17 cellular contexts compared by ENCODE assay signal in genomic region chr2:173001664-173002604, GRCh38.
DNase-seq lines count a peak whose midpoint lies in the region; ATAC-seq and TF ChIP-seq lines count a peak whose summit lies in the region.
"Had no signal": no experiment of that assay in that cellular context is flagged by ENCODE, and none has a peak within 500 bp of the region (broad histone marks: within the 10 kb centered on the region; RNA-seq: fewer than 3 reads in every experiment).

No MANE protein-coding gene starts in this region.

- DNase-seq in SK-N-SH (no peak), WERI-Rb-1 (peak; percentile 42), prostate gland (ENCODE audit: low spot score) (no peak), hippocampal formation (lab: John Stamatoyannopoulos, UW) (no peak), tibial artery (no peak), posterior cingulate gyrus (no peak), GM23248 (no peak)
- DNase-seq: 8988T; HCEC 1CT; NCI-H1092 treated with DMSO at 0.1 percent for 48 hours; NCI-H2081; NCI-H2171 treated with DMSO at 0.1 percent for 48 hours; NCI-H446 treated with DMSO at 0.1 percent for 48 hours; NCI-H69; NK-92 treated with Interleukin-12 subunit alpha and Interleukin-12 subunit beta, amount 100 ng/mL, for 24 hours; OCI-M1 had no signal

- TF ChIP-seq POLR2A in prostate gland (IDR thresholded peaks at IDR 0.05) = no peak

- no peaks in the 10 kb centered on the region for H3F3A ChIP-seq in SK-N-SH (replicated peaks; ENCODE audit: insufficient read depth)
- peaks cover 26% of the 10 kb centered on the region for H3F3A ChIP-seq in GM23248 (ENCODE audit: insufficient read depth)

- no peaks in the 10 kb centered on the region for H3K9me3 ChIP-seq in SK-N-SH
- no peaks in the 10 kb centered on the region for H3K9me3 ChIP-seq in WERI-Rb-1 (ENCODE audit: severe bottlenecking)
- no peaks in the 10 kb centered on the region for H3K9me3 ChIP-seq in prostate gland
- no peaks in the 10 kb centered on the region for H3K9me3 ChIP-seq in tibial artery
- H3K9me3 ChIP-seq in GM23248 (ENCODE audit: low read depth) = no peaks in the 10 kb centered on the region

- H3K9ac ChIP-seq in SK-N-SH (no peak overlapping the region), GM23248 (no peak overlapping the region)

- H3K9me2 ChIP-seq in SK-N-SH (no peaks in the 10 kb centered on the region), GM23248 (ENCODE audit: insufficient read depth) (no peaks in the 10 kb centered on the region; the same call in 1 of the 2 replicates)

- H3K4me1 ChIP-seq in SK-N-SH (ENCODE audit: control insufficient read depth in 1 of 2, insufficient read depth in 2 of 2, low read depth in 1 of 2, low read length in 1 of 2) = peaks cover 0 to 2% of the 10 kb centered on the region in 2 experiments; a peak in 2 of 4 replicates
- H3K4me1 ChIP-seq in prostate gland (replicated peaks) = no peaks in the 10 kb centered on the region
- peaks cover 0 to 11% (median 0%) of the 10 kb centered on the region in 4 donors for H3K4me1 ChIP-seq in tibial artery
- peaks cover 29% of the 10 kb centered on the region for H3K4me1 ChIP-seq in GM23248 (ENCODE audit: insufficient read depth)

- 73% methylated on average over 7 of the region's 7 CpGs for WGBS in SK-N-SH (ENCODE audit: low lambda C conversion rate)
- WGBS in prostate gland = 64% methylated on average over 7 of the region's 7 CpGs
- WGBS in GM23248 (ENCODE audit: low coverage in 1 of 2, low lambda C conversion rate in 2 of 2, missing lambda C conversion rate in 2 of 2), 2 experiments = 83 to 89% methylated on average over 7 of the region's 7 CpGs

- intact Hi-C loops in prostate gland (cut with DNase I) = no loop called here
- intact Hi-C loops in tibial artery (cut with DNase I; ENCODE audit: low total_unique reads) = no loop called here
- intact Hi-C loops in posterior cingulate gyrus (cut with DNase I) = no loop called here

- POLR2A ChIA-PET in SK-N-SH (lab: Yijun Ruan, JAX) = no interaction called here

- H2AFZ ChIP-seq in SK-N-SH (ENCODE audit: low read depth) = no peak overlapping the region
- H2AFZ ChIP-seq in GM23248 = no peak overlapping the region

- no peak overlapping the region for H3K4me2 ChIP-seq in SK-N-SH
- H3K4me2 ChIP-seq in GM23248 (ENCODE audit: unreplicated experiment) = no peak overlapping the region

- no peak for TF ChIP-seq EP300 in SK-N-SH (IDR thresholded peaks at IDR 0.05; ENCODE audit: borderline replicate concordance in 1 of 2, low read depth in 1 of 2, low read length in 1 of 2)

- in situ Hi-C loops in GM23248 (cut with MboI) = no loop called here

- ATAC-seq in SK-N-SH treated with all-trans-retinoic acid at 6 μM for 48 hours = peak; percentile 33; the same call in 2 of the 3 replicates

- H3K4me3 ChIP-seq in SK-N-SH (ENCODE audit: low read depth in 2 of 2, low read length in 1 of 2) = no peak overlapping the region
- no peak overlapping the region for H3K4me3 ChIP-seq in WERI-Rb-1 (ENCODE audit: low read depth, low read length)
- H3K4me3 ChIP-seq in prostate gland = no peak overlapping the region
- H3K4me3 ChIP-seq in tibial artery = no peak overlapping the region
- H3K4me3 ChIP-seq in GM23248 = no peak overlapping the region

- CTCF ChIA-PET in SK-N-SH (lab: Yijun Ruan, JAX) = interaction anchor here (2.4 kb wide), 1 partner anchor 25 kb away, joined by 12 read pairs; no protein-coding TSS in a partner anchor

- H3K27ac ChIP-seq in SK-N-SH (ENCODE audit: low read depth in 2 of 2, low read length in 1 of 2) (no peak overlapping the region; a peak in 1 of 4 replicates), WERI-Rb-1 (peak overlapping the region; percentile 90), prostate gland (peak overlapping the region; percentile 17 to 30), tibial artery (peak overlapping the region in 1 of 2 donors; percentile 20), GM23248 (no peak overlapping the region)

- H3K79me2 ChIP-seq in SK-N-SH (ENCODE audit: insufficient read depth) (no peaks in the 10 kb centered on the region), GM23248 (ENCODE audit: insufficient read depth) (no peaks in the 10 kb centered on the region)

- H3K36me3 ChIP-seq in SK-N-SH (replicated peaks in 1 of 2; ENCODE audit: control insufficient read depth in 1 of 2, insufficient read depth in 2 of 2, low read length in 1 of 2) (no peaks in the 10 kb centered on the region), WERI-Rb-1 (no peaks in the 10 kb centered on the region), prostate gland (no peaks in the 10 kb centered on the region), tibial artery (no peaks in the 10 kb centered on the region), GM23248 (ENCODE audit: low read depth) (no peaks in the 10 kb centered on the region)

- H3K27me3 ChIP-seq in SK-N-SH (ENCODE audit: insufficient read depth) (no peaks in the 10 kb centered on the region), WERI-Rb-1 (ENCODE audit: insufficient read depth, low read depth, severe bottlenecking) (no peaks in the 10 kb centered on the region), prostate gland (replicated peaks; ENCODE audit: insufficient read depth) (no peaks in the 10 kb centered on the region), tibial artery (no peaks in the 10 kb centered on the region), GM23248 (replicated peaks; ENCODE audit: insufficient read depth) (no peaks in the 10 kb centered on the region)

- no peak for TF ChIP-seq CTCF in SK-N-SH (IDR thresholded peaks at IDR 0.05)
- no peak for TF ChIP-seq CTCF in WERI-Rb-1 (IDR thresholded peaks at IDR 0.05; ENCODE audit: low read depth, low read length)
- TF ChIP-seq CTCF in prostate gland (IDR thresholded peaks at IDR 0.05) = no peak
- TF ChIP-seq CTCF in tibial artery (IDR thresholded peaks at IDR 0.05) = no peak

- no peak for TF ChIP-seq RAD21 in SK-N-SH (IDR thresholded peaks at IDR 0.05; ENCODE audit: low read length)

- no peaks in the 10 kb centered on the region for H4K20me1 ChIP-seq in SK-N-SH (ENCODE audit: insufficient read depth)
- H4K20me1 ChIP-seq in GM23248 (ENCODE audit: insufficient read depth) = no peaks in the 10 kb centered on the region

TF ChIP-seq in SK-N-SH treated with all-trans-retinoic acid at 6 μM for 48 hours, 23 proteins besides CTCF, POLR2A, EP300 and RAD21 (continues in another document):
- no peak for TF ChIP-seq CSDC2 (CRISPR knock-in tag; IDR thresholded peaks at IDR 0.05)
- no peak for TF ChIP-seq TOX (CRISPR knock-in tag; IDR thresholded peaks at IDR 0.05; ENCODE audit: borderline replicate concordance)
- TF ChIP-seq, protein P1, sequence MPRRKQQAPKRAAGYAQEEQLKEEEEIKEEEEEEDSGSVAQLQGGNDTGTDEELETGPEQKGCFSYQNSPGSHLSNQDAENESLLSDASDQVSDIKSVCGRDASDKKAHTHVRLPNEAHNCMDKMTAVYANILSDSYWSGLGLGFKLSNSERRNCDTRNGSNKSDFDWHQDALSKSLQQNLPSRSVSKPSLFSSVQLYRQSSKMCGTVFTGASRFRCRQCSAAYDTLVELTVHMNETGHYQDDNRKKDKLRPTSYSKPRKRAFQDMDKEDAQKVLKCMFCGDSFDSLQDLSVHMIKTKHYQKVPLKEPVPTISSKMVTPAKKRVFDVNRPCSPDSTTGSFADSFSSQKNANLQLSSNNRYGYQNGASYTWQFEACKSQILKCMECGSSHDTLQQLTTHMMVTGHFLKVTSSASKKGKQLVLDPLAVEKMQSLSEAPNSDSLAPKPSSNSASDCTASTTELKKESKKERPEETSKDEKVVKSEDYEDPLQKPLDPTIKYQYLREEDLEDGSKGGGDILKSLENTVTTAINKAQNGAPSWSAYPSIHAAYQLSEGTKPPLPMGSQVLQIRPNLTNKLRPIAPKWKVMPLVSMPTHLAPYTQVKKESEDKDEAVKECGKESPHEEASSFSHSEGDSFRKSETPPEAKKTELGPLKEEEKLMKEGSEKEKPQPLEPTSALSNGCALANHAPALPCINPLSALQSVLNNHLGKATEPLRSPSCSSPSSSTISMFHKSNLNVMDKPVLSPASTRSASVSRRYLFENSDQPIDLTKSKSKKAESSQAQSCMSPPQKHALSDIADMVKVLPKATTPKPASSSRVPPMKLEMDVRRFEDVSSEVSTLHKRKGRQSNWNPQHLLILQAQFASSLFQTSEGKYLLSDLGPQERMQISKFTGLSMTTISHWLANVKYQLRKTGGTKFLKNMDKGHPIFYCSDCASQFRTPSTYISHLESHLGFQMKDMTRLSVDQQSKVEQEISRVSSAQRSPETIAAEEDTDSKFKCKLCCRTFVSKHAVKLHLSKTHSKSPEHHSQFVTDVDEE (CRISPR knock-in tag; IDR thresholded peaks at IDR 0.05) = no peak
- TF ChIP-seq ZFP3 (CRISPR knock-in tag; IDR thresholded peaks at IDR 0.05) = no peak

TF ChIP-seq in SK-N-SH, 30 proteins besides CTCF, POLR2A, EP300 and RAD21:
- TF ChIP-seq ELF1 (IDR thresholded peaks at IDR 0.05) = no peak
- no peak for TF ChIP-seq REST (IDR thresholded peaks at IDR 0.05; ENCODE audit: low read depth, low read length)
- TF ChIP-seq SIN3A (IDR thresholded peaks at IDR 0.05; ENCODE audit: borderline replicate concordance, low read depth, low read length) = no peak
- TF ChIP-seq MEF2A (IDR thresholded peaks at IDR 0.05; ENCODE audit: borderline replicate concordance, low read depth) = no peak
- no peak for TF ChIP-seq RFX5 (IDR thresholded peaks at IDR 0.05; ENCODE audit: low read length)
- TF ChIP-seq NFIC (IDR thresholded peaks at IDR 0.05; ENCODE audit: borderline replicate concordance) = no peak
- no peak for TF ChIP-seq FOSL2 (IDR thresholded peaks at IDR 0.05; ENCODE audit: borderline replicate concordance, low read depth)

Comparison
In these comparisons a context has a peak if more than half of its experiments do, and no peak if none do; other contexts are left out.
1. H3K27ac ChIP-seq: peak in WERI-Rb-1 (single experiment) and prostate gland (2 of 2); none in SK-N-SH (0 of 2) and GM23248 (single experiment).